11 cellular contexts compared by ENCODE assay signal in genomic region chr7:91945476-91945875, GRCh38. TPM values are rescaled to one million over a fixed set of nuclear protein-coding genes. Genes with fewer than 3 reads are reported as not detected.
DNase-seq lines count a peak whose midpoint lies in the region; ATAC-seq, FAIRE-seq and TF ChIP-seq lines count a peak whose summit lies in the region.
"Had no signal": no experiment of that assay in that cellular context is flagged by ENCODE, and none has a peak within 500 bp of the region (broad histone marks: within the 10 kb centered on the region; RNA-seq: fewer than 3 reads in every experiment).

No MANE protein-coding gene starts in this region.

- BruUV-seq in A673 (replicated peaks; lab: Mats Ljungman, UMichigan) = no TSS peak
- BruUV-seq in HepG2 (replicated peaks; lab: Mats Ljungman, UMichigan) = no TSS peak

- intact Hi-C loops in A673 (cut with micrococcal nuclease; ENCODE audit: unreplicated experiment) = no loop called here
- intact Hi-C loops in HepG2 (cut with micrococcal nuclease; ENCODE audit: unreplicated experiment) = no loop called here
- intact Hi-C loops in activated naive CD4-positive, alpha-beta T cell treated with anti-CD3 and anti-CD28 coated beads for 36 hours (cut with micrococcal nuclease) = loop anchor here (10.0 kb wide), 2 partner anchors 681 to 1601 kb away; partner anchors contain the start of genes FZD1 and GTPBP10

- TF ChIP-seq RAD21 in HepG2 (CRISPR knock-in tag; IDR thresholded peaks at IDR 0.05) = no peak

- no peak for TF ChIP-seq POLR2A in HepG2 (IDR thresholded peaks at IDR 0.05; ENCODE audit: insufficient read depth in 1 of 2, low read depth in 2 of 2, low read length in 2 of 2)

- H3K9me3 ChIP-seq in A673 (ENCODE audit: low read depth, low read length, poor library complexity, severe bottlenecking) (no peaks in the 10 kb centered on the region), HepG2 (ENCODE audit: low read length) (no peaks in the 10 kb centered on the region)
- H3K9me3 ChIP-seq: vagina had no signal

- no peak overlapping the region for H3K27ac Mint-ChIP-seq in activated naive CD4-positive, alpha-beta T cell treated with anti-CD3 and anti-CD28 coated beads for 36 hours

- no peak overlapping the region for H3K9ac ChIP-seq in HepG2 (ENCODE audit: insufficient read depth, low read depth, low read length)

- peaks cover 40% of the 10 kb centered on the region for H3K4me1 Mint-ChIP-seq in activated naive CD4-positive, alpha-beta T cell treated with anti-CD3 and anti-CD28 coated beads for 36 hours (ENCODE audit: low read depth)

- FAIRE-seq in HepG2 (lab: Jason Lieb, UNC) = no peak

- no peak overlapping the region for H2AFZ ChIP-seq in HepG2 (ENCODE audit: low read length)

- POLR2A ChIA-PET in A673 (lab: Charles Lee; ENCODE audit: low non-redundant PET) = no interaction called here
- POLR2A ChIA-PET in HepG2 (lab: Yijun Ruan, JAX) = interaction anchor here (0.7 to 1.2 kb wide), 2 partner anchors 14 to 65 kb away, joined by 3 to 5 read pairs; partner anchors contain the start of gene MTERF1

- H3K4me2 ChIP-seq in HepG2 (ENCODE audit: low read depth, low read length) = peak overlapping the region; percentile 32; the same call in 1 of the 2 replicates

- no peak overlapping the region for H3K27ac ChIP-seq in A673 (ENCODE audit: low read depth, low read length, poor library complexity, severe bottlenecking)
- no peak overlapping the region for H3K27ac ChIP-seq in HepG2 (ENCODE audit: extremely low read length, insufficient read depth, low read length)
- H3K27ac ChIP-seq: vagina had no signal

- H3K4me1 ChIP-seq in A673 (ENCODE audit: insufficient read depth, low read length, poor library complexity, severe bottlenecking) (peaks cover 21% of the 10 kb centered on the region), HepG2 (ENCODE audit: insufficient read depth, low read length) (peaks cover 31% of the 10 kb centered on the region)

- H3K36me3 Mint-ChIP-seq in activated naive CD4-positive, alpha-beta T cell treated with anti-CD3 and anti-CD28 coated beads for 36 hours (ENCODE audit: low read depth) = peaks cover 8% of the 10 kb centered on the region

- TF ChIP-seq CTCF in A673 (conservative IDR thresholded peaks at IDR 0.05; ENCODE audit: low read depth, low read length) (0 out of 2 replicates have a peak, but pooled peaks have one; percentile 22), astrocyte of the spinal cord (IDR thresholded peaks at IDR 0.05; ENCODE audit: low read depth, low read length) (no peak), HepG2 (CRISPR knock-in tag; IDR thresholded peaks at IDR 0.05) (0 out of 2 replicates have a peak, but pooled peaks have one; percentile 22)

- H3K4me3 Mint-ChIP-seq in activated naive CD4-positive, alpha-beta T cell treated with anti-CD3 and anti-CD28 coated beads for 36 hours = no peak overlapping the region

- H3K27me3 ChIP-seq in A673 (replicated peaks; ENCODE audit: insufficient read depth, low read depth, low read length, poor library complexity) = no peaks in the 10 kb centered on the region
- no peaks in the 10 kb centered on the region; a peak in 1 of 5 replicates for H3K27me3 ChIP-seq in HepG2 (ENCODE audit: control insufficient read depth in 1 of 2, insufficient read depth in 2 of 2, low read length in 2 of 2)
- H3K27me3 ChIP-seq: vagina had no signal

- WGBS in HepG2 (ENCODE audit: low lambda C conversion rate) = 45% methylated on average over 2 of the region's 2 CpGs

- no peak overlapping the region for H3K4me3 ChIP-seq in A673 (ENCODE audit: low read depth, low read length, poor library complexity, severe bottlenecking)
- no peak overlapping the region for H3K4me3 ChIP-seq in astrocyte of the spinal cord (ENCODE audit: low read depth, low read length)
- H3K4me3 ChIP-seq in HepG2 (replicated peaks in 1 of 3; ENCODE audit: insufficient read depth in 1 of 3, low read depth in 2 of 3, low read length in 3 of 3) = no peak overlapping the region
- H3K4me3 ChIP-seq: vagina had no signal

- TF ChIP-seq EP300 in HepG2 (IDR thresholded peaks at IDR 0.05; ENCODE audit: low read depth in 2 of 2, low read length in 2 of 2) (peak in 1 of 2 experiments; percentile 46; a peak in 1 of 4 replicates), HepG2 (CRISPR knock-in tag; IDR thresholded peaks at IDR 0.05; ENCODE audit: borderline replicate concordance) (no peak)

- DNase-seq in A673 (ENCODE audit: low spot score) = peak; percentile 49
- peak; percentile 39 for DNase-seq in HuH-7 (ENCODE audit: low spot score)
- peak; percentile 42 for DNase-seq in astrocyte of the spinal cord (ENCODE audit: low read depth, low spot score)
- peak; percentile 71 for DNase-seq in HepG2 (ENCODE audit: low spot score)
- no peak for DNase-seq in activated CD4-positive, CD25-positive, alpha-beta regulatory T cell treated with anti-CD3 and anti-CD28 coated beads, Interleukin-2, amount 50 U/mL, for 72 hours
- no peak for DNase-seq in activated naive CD4-positive, alpha-beta T cell treated with anti-CD3 and anti-CD28 coated beads for 36 hours
- DNase-seq in stimulated activated CD4-positive, alpha-beta T cell treated with anti-CD3 and anti-CD28 coated beads, Interleukin-15, amount 100 ng/mL, for 24 hours = no peak
- DNase-seq: KG1; stimulated activated CD4-positive, alpha-beta T cell treated with anti-CD3 and anti-CD28 coated beads, Interleukin-2, amount 100 ng/mL, for 48 hours had no signal

- in situ Hi-C loops in astrocyte of the spinal cord (cut with HindIII; ENCODE audit: low sequenced_read_pairs) (no loop called here), HepG2 (cut with HindIII; ENCODE audit: extremely low pct_ligation_motif_present, low pct_unique_long_range_greater_than_20kb) (no loop called here)

- CTCF ChIA-PET in A673 (lab: Charles Lee) = interaction anchor here (0.5 kb wide), 1 partner anchor 33 kb away, joined by 10 read pairs; no protein-coding TSS in a partner anchor
- CTCF ChIA-PET in HepG2 (lab: Yijun Ruan, JAX; ENCODE audit: low intra/inter-chr PET ratio, low total read pairs) = interaction anchor here (0.7 kb wide), 1 partner anchor 14 kb away, joined by 3 read pairs; no protein-coding TSS in a partner anchor
- CTCF ChIA-PET in activated naive CD4-positive, alpha-beta T cell treated with anti-CD3 and anti-CD28 coated beads for 36 hours (lab: Charles Lee) = interaction anchor here (0.6 to 1.7 kb wide), 2 partner anchors 35 to 65 kb away, joined by 5 to 6 read pairs; partner anchors contain the start of gene MTERF1

- ATAC-seq in HepG2 = peak; percentile 30; the same call in 1 of the 3 replicates
- ATAC-seq in GM18502 (IDR thresholded peaks at IDR 0.05; ENCODE audit: poor library complexity, unreplicated experiment) = no peak

- H3K27me3 Mint-ChIP-seq in activated naive CD4-positive, alpha-beta T cell treated with anti-CD3 and anti-CD28 coated beads for 36 hours (ENCODE audit: low read depth) = no peaks in the 10 kb centered on the region

- no peaks in the 10 kb centered on the region for H3K9me3 Mint-ChIP-seq in activated naive CD4-positive, alpha-beta T cell treated with anti-CD3 and anti-CD28 coated beads for 36 hours

- no peaks in the 10 kb centered on the region for H3K36me3 ChIP-seq in A673 (ENCODE audit: insufficient read depth, low read length, poor library complexity, severe bottlenecking)
- H3K36me3 ChIP-seq in HepG2 (replicated peaks in 1 of 2; ENCODE audit: control insufficient read depth in 1 of 2, insufficient read depth in 2 of 2, low read length in 2 of 2) = no peaks in the 10 kb centered on the region; a peak in 1 of 5 replicates
- H3K36me3 ChIP-seq: vagina had no signal

- peaks cover 82% of the 10 kb centered on the region for H3K79me2 ChIP-seq in HepG2 (ENCODE audit: insufficient read depth, low read length)

- H4K20me1 ChIP-seq in HepG2 (ENCODE audit: insufficient read depth, low read length) = peaks cover 37% of the 10 kb centered on the region

TF ChIP-seq in HepG2, 621 proteins besides CTCF, POLR2A, EP300 and RAD21 (continues in another document):
- TF ChIP-seq ZNF12 (CRISPR knock-in tag; IDR thresholded peaks at IDR 0.05) (peak; percentile 37; the same call in 1 of the 2 replicates), ZGPAT (CRISPR knock-in tag; IDR thresholded peaks at IDR 0.05) (peak; percentile 34; the same call in 1 of the 2 replicates)

RNA-seq across cellular contexts. Expression of gene AKAP9, which starts 4.8 kb away (rescaled TPM):
- total RNA-seq in A673 (2021) (62.1 and 62.6 TPM in 2 replicates), HepG2 (2016; rRNA removed; fragmentation: Illumina TruSeq; extraction: Trizol) (33.1 TPM in 2 replicates)
- 5.4 and 6.2 TPM in 2 replicates for total RNA-seq in HepG2 (2016; cell fraction: cytosol; rRNA removed; fragmentation: Illumina TruSeq; extraction: Trizol; ENCODE audit: low read depth)
- 26.0 and 31.4 TPM in 2 replicates for total RNA-seq in HepG2 (2016; cell fraction: insoluble cytoplasmic fraction; rRNA removed; fragmentation: Illumina TruSeq; extraction: Trizol)
- 9.8 and 10.3 TPM in 2 replicates for total RNA-seq in HepG2 (2016; cell fraction: membrane; rRNA removed; fragmentation: Illumina TruSeq; extraction: Trizol)
- 68.4 and 70.2 TPM in 2 replicates for total RNA-seq in HepG2 (2016; cell fraction: nucleus; rRNA removed; fragmentation: Illumina TruSeq; extraction: Trizol)
- 18.7 and 27.6 TPM in 2 replicates for polyA plus RNA-seq in HepG2 (2011; rRNA removed)
- 5.5 and 8.3 TPM in 2 replicates for polyA plus RNA-seq in HepG2 (2011; cell fraction: cytosol; rRNA removed)
- polyA plus RNA-seq in HepG2 (2011; cell fraction: nucleus; rRNA removed) = 21.5 and 24.1 TPM in 2 replicates
- 19.9 and 29.3 TPM in 2 replicates for polyA plus RNA-seq in HepG2 (2012)
- polyA plus RNA-seq in HepG2 (2016; cell fraction: cytosol; fragmentation: Illumina TruSeq; extraction: Trizol; ENCODE audit: low read depth) = 0.90 and 1.5 TPM in 2 replicates
- 14.3 and 15.6 TPM in 2 replicates for polyA plus RNA-seq in HepG2 (2016; cell fraction: insoluble cytoplasmic fraction; fragmentation: Illumina TruSeq; extraction: Trizol; ENCODE audit: low read depth)
- 2.3 and 2.7 TPM in 2 replicates for polyA plus RNA-seq in HepG2 (2016; cell fraction: membrane; fragmentation: Illumina TruSeq; extraction: Trizol; ENCODE audit: low read depth)
- polyA plus RNA-seq in HepG2 (2016; cell fraction: nucleus; fragmentation: Illumina TruSeq; extraction: Trizol; ENCODE audit: insufficient read depth, low read depth) = 48.6 and 50.1 TPM in 2 replicates
- polyA minus RNA-seq in HepG2 (2011; rRNA and poly(A)+ RNA removed; ENCODE audit: low replicate concordance) = 12.9 and 13.7 TPM in 2 replicates
- polyA minus RNA-seq in HepG2 (2011; cell fraction: cytosol; rRNA and poly(A)+ RNA removed) = 29.7 and 37.4 TPM in 2 replicates
- polyA minus RNA-seq in HepG2 (2011; cell fraction: nucleus; rRNA and poly(A)+ RNA removed) = 169 and 174 TPM in 2 replicates
- 10 to 100 TPM; 20.0 to 26.2 TPM for total RNA-seq in activated naive CD4-positive, alpha-beta T cell treated with anti-CD3 and anti-CD28 coated beads for 36 hours

Comparison
In these comparisons a context has a peak if more than half of its experiments do, and no peak if none do; other contexts are left out.
1. DNase-seq: peak in A673 (single experiment), HuH-7 (single experiment), astrocyte of the spinal cord (single experiment) and HepG2 (single experiment); none in activated CD4-positive, CD25-positive, alpha-beta regulatory T cell treated with anti-CD3 and anti-CD28 coated beads, Interleukin-2, amount 50 U/mL, for 72 hours (single experiment), activated naive CD4-positive, alpha-beta T cell treated with anti-CD3 and anti-CD28 coated beads for 36 hours (single experiment) and stimulated activated CD4-positive, alpha-beta T cell treated with anti-CD3 and anti-CD28 coated beads, Interleukin-15, amount 100 ng/mL, for 24 hours (single experiment).